ENCODE assay signal across 16 cellular contexts in the genomic region with DNA sequence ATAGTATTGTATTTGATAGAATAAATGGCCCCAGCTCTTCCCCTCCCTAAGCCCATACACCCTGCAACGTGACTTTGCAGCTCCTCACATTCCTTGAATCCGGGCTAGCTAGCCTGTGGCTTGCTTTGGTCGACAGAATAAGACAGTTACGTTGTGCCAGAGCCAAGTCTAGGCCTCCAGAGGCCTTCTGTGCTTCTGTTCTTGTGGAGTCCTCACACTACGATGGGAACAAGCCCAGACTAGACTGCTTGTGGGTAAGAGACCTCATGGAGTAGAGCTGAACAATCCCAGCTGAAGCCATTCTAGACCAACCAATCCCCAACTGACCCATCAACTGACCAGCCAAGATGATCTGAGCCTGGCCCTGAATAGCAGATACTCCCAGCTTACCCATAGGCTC.
"Had no signal": no experiment of that assay in that cellular context is flagged by ENCODE, and none has a peak within 500 bp of the region (broad histone marks: within the 10 kb centered on the region; RNA-seq: fewer than 3 reads in every experiment).

No MANE protein-coding gene starts in this region.

- H3K27ac Mint-ChIP-seq: activated CD8-positive, alpha-beta T cell treated with anti-CD3 and anti-CD28 coated beads for 36 hours; activated naive CD8-positive, alpha-beta T cell treated with anti-CD3 and anti-CD28 coated beads, Interleukin-2, amount 10 ng/mL, durations not matched to agents 7 days and 5 days; activated T-cell treated with anti-CD3 and anti-CD28 coated beads, Interleukin-2, amount 50 U/mL, for 72 hours; naive thymus-derived CD4-positive, alpha-beta T cell; stimulated activated naive CD8-positive, alpha-beta T cell treated with anti-CD3 and anti-CD28 coated beads, Interleukin-15, Interleukin-2, amounts not matched to agents 100 ng/mL and 50 ng/mL, for 24 hours had no signal

- H3K4me1 ChIP-seq: colonic mucosa, testis had no signal

- H3K4me1 Mint-ChIP-seq: naive thymus-derived CD4-positive, alpha-beta T cell had no signal

- H3K4me3 Mint-ChIP-seq: activated CD8-positive, alpha-beta T cell treated with anti-CD3 and anti-CD28 coated beads for 36 hours; activated naive CD8-positive, alpha-beta T cell treated with anti-CD3 and anti-CD28 coated beads, Interleukin-2, amount 10 ng/mL, durations not matched to agents 7 days and 5 days; activated T-cell treated with anti-CD3 and anti-CD28 coated beads, Interleukin-2, amount 50 U/mL, for 72 hours; naive thymus-derived CD4-positive, alpha-beta T cell; stimulated activated naive CD8-positive, alpha-beta T cell treated with anti-CD3 and anti-CD28 coated beads, Interleukin-15, Interleukin-2, amounts not matched to agents 100 ng/mL and 50 ng/mL, for 24 hours had no signal

- H3K27me3 Mint-ChIP-seq: activated CD8-positive, alpha-beta T cell treated with anti-CD3 and anti-CD28 coated beads for 36 hours; activated naive CD8-positive, alpha-beta T cell treated with anti-CD3 and anti-CD28 coated beads, Interleukin-2, amount 10 ng/mL, durations not matched to agents 7 days and 5 days; stimulated activated naive CD8-positive, alpha-beta T cell treated with anti-CD3 and anti-CD28 coated beads, Interleukin-15, Interleukin-2, amounts not matched to agents 100 ng/mL and 50 ng/mL, for 24 hours had no signal

- H3K9me3 Mint-ChIP-seq: activated CD8-positive, alpha-beta T cell treated with anti-CD3 and anti-CD28 coated beads for 36 hours; activated naive CD8-positive, alpha-beta T cell treated with anti-CD3 and anti-CD28 coated beads, Interleukin-2, amount 10 ng/mL, durations not matched to agents 7 days and 5 days; activated T-cell treated with anti-CD3 and anti-CD28 coated beads, Interleukin-2, amount 50 U/mL, for 72 hours; naive thymus-derived CD4-positive, alpha-beta T cell; stimulated activated naive CD8-positive, alpha-beta T cell treated with anti-CD3 and anti-CD28 coated beads, Interleukin-15, Interleukin-2, amounts not matched to agents 100 ng/mL and 50 ng/mL, for 24 hours had no signal

- ATAC-seq: activated CD8-positive, alpha-beta T cell treated with anti-CD3 and anti-CD28 coated beads for 36 hours; activated T-cell treated with anti-CD3 and anti-CD28 coated beads, Interleukin-2, amount 50 U/mL, for 72 hours; left cardiac atrium; naive thymus-derived CD4-positive, alpha-beta T cell had no signal

- H3K9me3 ChIP-seq: colonic mucosa, testis had no signal

- DNase-seq: activated CD8-positive, alpha-beta memory T cell treated with anti-CD3 and anti-CD28 coated beads, Interleukin-2, amount 50 U/mL, for 4 hours; activated CD8-positive, alpha-beta T cell treated with anti-CD3 and anti-CD28 coated beads for 36 hours; activated gamma-delta T cell treated with Interleukin-2 at 50 U/mL for 16 hours; activated naive CD8-positive, alpha-beta T cell treated with anti-CD3 and anti-CD28 coated beads, Interleukin-2, amount 10 ng/mL, durations not matched to agents 7 days and 5 days; activated T-cell treated with anti-CD3 and anti-CD28 coated beads, Interleukin-2, amount 50 U/mL, for 72 hours; aorta; colonic mucosa; hippocampal formation; left cardiac atrium; naive thymus-derived CD4-positive, alpha-beta T cell; occipital lobe; stimulated activated CD4-positive, alpha-beta T cell treated with anti-CD3 and anti-CD28 coated beads, Interleukin-4, amount 100 ng/mL, for 24 hours; T1000; testis had no signal

- H3K4me3 ChIP-seq: colonic mucosa, lung, testis had no signal

- H3K27ac ChIP-seq: colonic mucosa, testis had no signal

- H3K36me3 Mint-ChIP-seq: activated naive CD8-positive, alpha-beta T cell treated with anti-CD3 and anti-CD28 coated beads, Interleukin-2, amount 10 ng/mL, durations not matched to agents 7 days and 5 days; naive thymus-derived CD4-positive, alpha-beta T cell had no signal

- H3K27me3 ChIP-seq: colonic mucosa, testis had no signal

- H3K36me3 ChIP-seq: colonic mucosa had no signal
